In genomic region chr11:45730014-45730413, GRCh38 we compare ENCODE assay signal across 1 cellular context.
TF ChIP-seq lines count a peak whose summit lies in the region.

No MANE protein-coding gene starts in this region.

TF ChIP-seq in H1, 55 proteins besides CTCF, POLR2A, EP300 and RAD21 (continued from another document):
- no peak for TF ChIP-seq USF2 (IDR thresholded peaks at IDR 0.05; ENCODE audit: low read length)
- no peak for TF ChIP-seq TAF7 (optimal IDR thresholded peaks at IDR 0.05; ENCODE audit: borderline replicate concordance, low read depth, low read length)
- TF ChIP-seq POLR2AphosphoS5 (IDR thresholded peaks at IDR 0.05; ENCODE audit: low read depth, low read length), result no peak
- TF ChIP-seq, protein P1, sequence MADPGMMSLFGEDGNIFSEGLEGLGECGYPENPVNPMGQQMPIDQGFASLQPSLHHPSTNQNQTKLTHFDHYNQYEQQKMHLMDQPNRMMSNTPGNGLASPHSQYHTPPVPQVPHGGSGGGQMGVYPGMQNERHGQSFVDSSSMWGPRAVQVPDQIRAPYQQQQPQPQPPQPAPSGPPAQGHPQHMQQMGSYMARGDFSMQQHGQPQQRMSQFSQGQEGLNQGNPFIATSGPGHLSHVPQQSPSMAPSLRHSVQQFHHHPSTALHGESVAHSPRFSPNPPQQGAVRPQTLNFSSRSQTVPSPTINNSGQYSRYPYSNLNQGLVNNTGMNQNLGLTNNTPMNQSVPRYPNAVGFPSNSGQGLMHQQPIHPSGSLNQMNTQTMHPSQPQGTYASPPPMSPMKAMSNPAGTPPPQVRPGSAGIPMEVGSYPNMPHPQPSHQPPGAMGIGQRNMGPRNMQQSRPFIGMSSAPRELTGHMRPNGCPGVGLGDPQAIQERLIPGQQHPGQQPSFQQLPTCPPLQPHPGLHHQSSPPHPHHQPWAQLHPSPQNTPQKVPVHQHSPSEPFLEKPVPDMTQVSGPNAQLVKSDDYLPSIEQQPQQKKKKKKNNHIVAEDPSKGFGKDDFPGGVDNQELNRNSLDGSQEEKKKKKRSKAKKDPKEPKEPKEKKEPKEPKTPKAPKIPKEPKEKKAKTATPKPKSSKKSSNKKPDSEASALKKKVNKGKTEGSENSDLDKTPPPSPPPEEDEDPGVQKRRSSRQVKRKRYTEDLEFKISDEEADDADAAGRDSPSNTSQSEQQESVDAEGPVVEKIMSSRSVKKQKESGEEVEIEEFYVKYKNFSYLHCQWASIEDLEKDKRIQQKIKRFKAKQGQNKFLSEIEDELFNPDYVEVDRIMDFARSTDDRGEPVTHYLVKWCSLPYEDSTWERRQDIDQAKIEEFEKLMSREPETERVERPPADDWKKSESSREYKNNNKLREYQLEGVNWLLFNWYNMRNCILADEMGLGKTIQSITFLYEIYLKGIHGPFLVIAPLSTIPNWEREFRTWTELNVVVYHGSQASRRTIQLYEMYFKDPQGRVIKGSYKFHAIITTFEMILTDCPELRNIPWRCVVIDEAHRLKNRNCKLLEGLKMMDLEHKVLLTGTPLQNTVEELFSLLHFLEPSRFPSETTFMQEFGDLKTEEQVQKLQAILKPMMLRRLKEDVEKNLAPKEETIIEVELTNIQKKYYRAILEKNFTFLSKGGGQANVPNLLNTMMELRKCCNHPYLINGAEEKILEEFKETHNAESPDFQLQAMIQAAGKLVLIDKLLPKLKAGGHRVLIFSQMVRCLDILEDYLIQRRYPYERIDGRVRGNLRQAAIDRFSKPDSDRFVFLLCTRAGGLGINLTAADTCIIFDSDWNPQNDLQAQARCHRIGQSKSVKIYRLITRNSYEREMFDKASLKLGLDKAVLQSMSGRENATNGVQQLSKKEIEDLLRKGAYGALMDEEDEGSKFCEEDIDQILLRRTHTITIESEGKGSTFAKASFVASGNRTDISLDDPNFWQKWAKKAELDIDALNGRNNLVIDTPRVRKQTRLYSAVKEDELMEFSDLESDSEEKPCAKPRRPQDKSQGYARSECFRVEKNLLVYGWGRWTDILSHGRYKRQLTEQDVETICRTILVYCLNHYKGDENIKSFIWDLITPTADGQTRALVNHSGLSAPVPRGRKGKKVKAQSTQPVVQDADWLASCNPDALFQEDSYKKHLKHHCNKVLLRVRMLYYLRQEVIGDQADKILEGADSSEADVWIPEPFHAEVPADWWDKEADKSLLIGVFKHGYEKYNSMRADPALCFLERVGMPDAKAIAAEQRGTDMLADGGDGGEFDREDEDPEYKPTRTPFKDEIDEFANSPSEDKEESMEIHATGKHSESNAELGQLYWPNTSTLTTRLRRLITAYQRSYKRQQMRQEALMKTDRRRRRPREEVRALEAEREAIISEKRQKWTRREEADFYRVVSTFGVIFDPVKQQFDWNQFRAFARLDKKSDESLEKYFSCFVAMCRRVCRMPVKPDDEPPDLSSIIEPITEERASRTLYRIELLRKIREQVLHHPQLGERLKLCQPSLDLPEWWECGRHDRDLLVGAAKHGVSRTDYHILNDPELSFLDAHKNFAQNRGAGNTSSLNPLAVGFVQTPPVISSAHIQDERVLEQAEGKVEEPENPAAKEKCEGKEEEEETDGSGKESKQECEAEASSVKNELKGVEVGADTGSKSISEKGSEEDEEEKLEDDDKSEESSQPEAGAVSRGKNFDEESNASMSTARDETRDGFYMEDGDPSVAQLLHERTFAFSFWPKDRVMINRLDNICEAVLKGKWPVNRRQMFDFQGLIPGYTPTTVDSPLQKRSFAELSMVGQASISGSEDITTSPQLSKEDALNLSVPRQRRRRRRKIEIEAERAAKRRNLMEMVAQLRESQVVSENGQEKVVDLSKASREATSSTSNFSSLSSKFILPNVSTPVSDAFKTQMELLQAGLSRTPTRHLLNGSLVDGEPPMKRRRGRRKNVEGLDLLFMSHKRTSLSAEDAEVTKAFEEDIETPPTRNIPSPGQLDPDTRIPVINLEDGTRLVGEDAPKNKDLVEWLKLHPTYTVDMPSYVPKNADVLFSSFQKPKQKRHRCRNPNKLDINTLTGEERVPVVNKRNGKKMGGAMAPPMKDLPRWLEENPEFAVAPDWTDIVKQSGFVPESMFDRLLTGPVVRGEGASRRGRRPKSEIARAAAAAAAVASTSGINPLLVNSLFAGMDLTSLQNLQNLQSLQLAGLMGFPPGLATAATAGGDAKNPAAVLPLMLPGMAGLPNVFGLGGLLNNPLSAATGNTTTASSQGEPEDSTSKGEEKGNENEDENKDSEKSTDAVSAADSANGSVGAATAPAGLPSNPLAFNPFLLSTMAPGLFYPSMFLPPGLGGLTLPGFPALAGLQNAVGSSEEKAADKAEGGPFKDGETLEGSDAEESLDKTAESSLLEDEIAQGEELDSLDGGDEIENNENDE (IDR thresholded peaks at IDR 0.05; ENCODE audit: insufficient replicate concordance, low read length), result no peak
- no peak for TF ChIP-seq BRCA1 (IDR thresholded peaks at IDR 0.05; ENCODE audit: low read depth, low read length)
- no peak for TF ChIP-seq MAX (IDR thresholded peaks at IDR 0.05)
- no peak for TF ChIP-seq POU5F1 (IDR thresholded peaks at IDR 0.05; ENCODE audit: low read depth, low read length)
- no peak for TF ChIP-seq ZNF274 (IDR thresholded peaks at IDR 0.05; ENCODE audit: borderline replicate concordance, extremely low read depth, low read length)
- TF ChIP-seq RBBP5 (IDR thresholded peaks at IDR 0.05; ENCODE audit: borderline replicate concordance, low read depth, low read length), result no peak
- no peak for TF ChIP-seq HDAC2 (IDR thresholded peaks at IDR 0.05; ENCODE audit: borderline replicate concordance in 1 of 2, low read depth in 2 of 2, low read length in 2 of 2)
- no peak for TF ChIP-seq TBP (IDR thresholded peaks at IDR 0.05; ENCODE audit: low read depth, low read length)
- no peak for TF ChIP-seq RNF2 (IDR thresholded peaks at IDR 0.05; ENCODE audit: borderline replicate concordance, low read depth, low read length, missing control alignments, poor library complexity, severe bottlenecking)
- no peak for TF ChIP-seq TCF12 (IDR thresholded peaks at IDR 0.05; ENCODE audit: low read depth, low read length)
- TF ChIP-seq KDM5A (IDR thresholded peaks at IDR 0.05; ENCODE audit: low read length), result no peak
- no peak for TF ChIP-seq ATF2 (IDR thresholded peaks at IDR 0.05; ENCODE audit: low read length)
- no peak for TF ChIP-seq GTF2F1 (IDR thresholded peaks at IDR 0.05; ENCODE audit: borderline replicate concordance, low read depth, low read length)
